10 cellular contexts compared by ENCODE assay signal in the genomic region with DNA sequence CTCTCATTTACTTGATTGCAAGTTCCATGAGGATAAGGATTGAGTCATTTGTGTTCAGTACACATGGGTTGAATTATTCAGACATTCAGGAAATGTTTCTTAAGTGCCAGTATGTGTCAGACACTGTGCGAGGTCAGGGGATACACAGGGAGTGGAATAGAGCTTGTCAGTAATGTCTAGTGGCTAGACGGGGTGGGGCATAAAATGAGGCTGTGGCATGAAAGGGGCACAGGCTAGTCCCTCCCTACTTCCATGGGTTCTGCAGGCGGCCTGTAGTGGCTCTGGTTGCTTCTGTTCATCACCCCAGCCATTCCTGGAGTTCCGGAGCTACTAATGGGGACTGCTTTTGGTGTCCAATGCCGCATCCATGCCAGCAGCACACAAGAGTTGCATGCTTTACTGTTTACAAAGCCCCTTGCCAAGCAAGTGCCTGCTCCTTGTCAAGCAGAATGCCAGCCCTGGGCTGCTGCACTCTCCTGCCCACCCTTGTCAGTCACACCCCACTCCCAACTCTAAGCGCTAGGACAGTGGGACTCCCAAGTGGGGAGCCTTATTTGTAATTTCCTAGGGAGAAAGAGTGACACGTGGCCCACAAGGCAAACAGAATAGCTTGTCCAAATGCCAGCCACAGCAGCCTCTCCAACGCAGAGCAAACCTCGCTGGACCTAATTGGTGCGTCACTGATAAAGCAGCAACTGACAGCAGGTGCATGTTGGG.
DNase-seq lines count a peak whose midpoint lies in the region; FAIRE-seq and TF ChIP-seq lines count a peak whose summit lies in the region.
"Had no signal": no experiment of that assay in that cellular context is flagged by ENCODE, and none has a peak within 500 bp of the region (broad histone marks: within the 10 kb centered on the region; RNA-seq: fewer than 3 reads in every experiment).

No MANE protein-coding gene starts in this region.

- no peaks in the 10 kb centered on the region for H3K36me3 ChIP-seq in small intestine (ENCODE audit: control insufficient read depth in 2 of 2, insufficient read depth in 2 of 2, low read length in 2 of 2)

- peak; percentile 34 to 83 for DNase-seq in NCI-H2081 (lab: John Stamatoyannopoulos, UW)
- no peak for DNase-seq in NCI-H2081 treated with DMSO at 0.1 percent for 48 hours (lab: John Stamatoyannopoulos, UW)
- peak; percentile 59 for DNase-seq in RCC 7860 (ENCODE audit: low spot score)
- DNase-seq in fibroblast of villous mesenchyme (ENCODE audit: low read depth) = peak; percentile 42
- DNase-seq in small intestine = peak; percentile 43
- no peak for DNase-seq in effector CD8-positive, alpha-beta T cell (lab: John Stamatoyannopoulos, UW)
- DNase-seq in NCI-H524 treated with DMSO at 0.1 percent for 48 hours (lab: John Stamatoyannopoulos, UW) = no peak
- no peak for DNase-seq in NCI-H128 (lab: John Stamatoyannopoulos, UW; ENCODE audit: unreplicated experiment)
- DNase-seq: activated naive CD8-positive, alpha-beta T cell treated with anti-CD3 and anti-CD28 coated beads, Interleukin-2, amount 10 ng/mL, durations not matched to agents 7 days and 5 days had no signal

- 29 to 67% (median 42%) methylated on average over 10 of the region's 10 CpGs for WGBS in small intestine, 3 donors

- TF ChIP-seq CTCF in fibroblast of villous mesenchyme (IDR thresholded peaks at IDR 0.05; ENCODE audit: insufficient read depth, low read depth, low read length) = no peak

- H3K4me1 ChIP-seq in small intestine (ENCODE audit: control insufficient read depth in 2 of 2, insufficient read depth in 1 of 2, low read depth in 1 of 2, low read length in 1 of 2) = no peaks in the 10 kb centered on the region

- no peak overlapping the region for H3K4me3 ChIP-seq in fibroblast of villous mesenchyme (ENCODE audit: low read depth, low read length)
- H3K4me3 ChIP-seq in small intestine (ENCODE audit: low read depth in 1 of 2, low read length in 2 of 2) = no peak overlapping the region

- no peaks in the 10 kb centered on the region for H3K27me3 ChIP-seq in small intestine (ENCODE audit: control insufficient read depth in 2 of 2, insufficient read depth in 2 of 2, low read length in 2 of 2)

- FAIRE-seq in RCC 7860 (lab: Jason Lieb, UNC) = no peak
- no peak for FAIRE-seq in small intestine (lab: Jason Lieb, UNC)
- FAIRE-seq: TTC549 had no signal

- no peak overlapping the region for H3K27ac ChIP-seq in small intestine (ENCODE audit: low read depth in 1 of 2, low read length in 1 of 2)

- no peaks in the 10 kb centered on the region for H3K9me3 ChIP-seq in small intestine (ENCODE audit: control insufficient read depth, low read depth)

Comparison
In these comparisons a context has a peak if more than half of its experiments do, and no peak if none do; other contexts are left out.
1. DNase-seq: peak in NCI-H2081 (2 of 2), RCC 7860 (single experiment), fibroblast of villous mesenchyme (single experiment) and small intestine (single experiment); none in NCI-H2081 treated with DMSO at 0.1 percent for 48 hours (single experiment), effector CD8-positive, alpha-beta T cell (single experiment), NCI-H524 treated with DMSO at 0.1 percent for 48 hours (single experiment) and NCI-H128 (single experiment).